In genomic region chr11:119334173-119334930, GRCh38 we compare ENCODE assay signal across 1 cellular context.
TF ChIP-seq lines count a peak whose summit lies in the region.

Gene RNF26, plus strand, starts transcription at chr11:119334527. Its CDS starts 596 bp downstream, at chr11:119335123.

TF ChIP-seq in WTC11, 78 proteins besides CTCF, POLR2A, EP300 and RAD21 (continued from another document):
- TF ChIP-seq PRDM15 (CRISPR knock-in tag; IDR thresholded peaks at IDR 0.05) (peak; percentile 78), ZNF281 (CRISPR knock-in tag; IDR thresholded peaks at IDR 0.05) (0 out of 2 replicates have a peak, but pooled peaks have one; percentile 20), CBFB (CRISPR knock-in tag; IDR thresholded peaks at IDR 0.05; ENCODE audit: low read depth) (no peak), NFYB (CRISPR knock-in tag; conservative IDR thresholded peaks at IDR 0.05; ENCODE audit: low read depth) (peak; percentile 84), CREM (CRISPR knock-in tag; IDR thresholded peaks at IDR 0.05) (peak; percentile 79)
